In genomic region chr1:51439053-51439452, GRCh38 we compare ENCODE assay signal across 1 cellular context.
TF ChIP-seq lines count a peak whose summit lies in the region.

No MANE protein-coding gene starts in this region.

TF ChIP-seq in GM12878, 131 proteins besides CTCF, POLR2A, EP300 and RAD21 (continued from another document):
- no peak for TF ChIP-seq ELK1 (IDR thresholded peaks at IDR 0.05; ENCODE audit: low read depth, low read length)
- no peak for TF ChIP-seq RELA (IDR thresholded peaks at IDR 0.05; ENCODE audit: borderline replicate concordance, partially characterized antibody)
- no peak for TF ChIP-seq PBX3 (IDR thresholded peaks at IDR 0.05; ENCODE audit: insufficient replicate concordance, low read depth, low read length)
- no peak for TF ChIP-seq POLR2AphosphoS2 (IDR thresholded peaks at IDR 0.05; ENCODE audit: low read depth, low read length)
- TF ChIP-seq CUX1 (IDR thresholded peaks at IDR 0.05; ENCODE audit: insufficient replicate concordance, low read depth, low read length), result no peak
- no peak for TF ChIP-seq IRF3 (IDR thresholded peaks at IDR 0.05)
- no peak for TF ChIP-seq CBX3 (IDR thresholded peaks at IDR 0.05; ENCODE audit: borderline replicate concordance, low read depth)
- no peak for TF ChIP-seq FOS (IDR thresholded peaks at IDR 0.05; ENCODE audit: borderline replicate concordance, extremely low read depth, insufficient read length)
